In genomic region chr2:202599911-202600310, GRCh38 we compare ENCODE assay signal across 22 cellular contexts.
"Had no signal": no experiment of that assay in that cellular context is flagged by ENCODE, and none has a peak within 500 bp of the region (broad histone marks: within the 10 kb centered on the region; RNA-seq: fewer than 3 reads in every experiment).

No MANE protein-coding gene starts in this region.

- H3K4me2 ChIP-seq: SK-N-SH had no signal

- H3K9me2 ChIP-seq: SK-N-SH had no signal

- H3K9me3 ChIP-seq: MG63, SK-N-SH had no signal

- H3K9ac ChIP-seq: SK-N-SH had no signal

- ATAC-seq: Panc1 had no signal

- H3K27me3 ChIP-seq: MG63 had no signal

- DNase-seq: IMR-90, Karpas-422, KG1, MG63, NCI-H1092, NCI-H1105 treated with DMSO at 0.1 percent for 48 hours, NCI-H1417 treated with DMSO at 0.1 percent for 48 hours, NCI-H146, NCI-H1694 treated with DMSO at 0.1 percent for 48 hours, NCI-H1930, NCI-H2081, NCI-H2107, NCI-H2227 treated with DMSO at 0.1 percent for 48 hours, NCI-H510A, NCI-H524 treated with DMSO at 0.1 percent for 48 hours, NCI-H69, NCI-H774, SHP77, SK-N-SH, SW 1271 had no signal

- H3K36me3 ChIP-seq: MG63 had no signal

- H3K27ac ChIP-seq: RWPE1 had no signal

- H3K4me3 ChIP-seq: MG63 had no signal
